Comparison of ENCODE assay signal across 2 cellular contexts in the genomic region with DNA sequence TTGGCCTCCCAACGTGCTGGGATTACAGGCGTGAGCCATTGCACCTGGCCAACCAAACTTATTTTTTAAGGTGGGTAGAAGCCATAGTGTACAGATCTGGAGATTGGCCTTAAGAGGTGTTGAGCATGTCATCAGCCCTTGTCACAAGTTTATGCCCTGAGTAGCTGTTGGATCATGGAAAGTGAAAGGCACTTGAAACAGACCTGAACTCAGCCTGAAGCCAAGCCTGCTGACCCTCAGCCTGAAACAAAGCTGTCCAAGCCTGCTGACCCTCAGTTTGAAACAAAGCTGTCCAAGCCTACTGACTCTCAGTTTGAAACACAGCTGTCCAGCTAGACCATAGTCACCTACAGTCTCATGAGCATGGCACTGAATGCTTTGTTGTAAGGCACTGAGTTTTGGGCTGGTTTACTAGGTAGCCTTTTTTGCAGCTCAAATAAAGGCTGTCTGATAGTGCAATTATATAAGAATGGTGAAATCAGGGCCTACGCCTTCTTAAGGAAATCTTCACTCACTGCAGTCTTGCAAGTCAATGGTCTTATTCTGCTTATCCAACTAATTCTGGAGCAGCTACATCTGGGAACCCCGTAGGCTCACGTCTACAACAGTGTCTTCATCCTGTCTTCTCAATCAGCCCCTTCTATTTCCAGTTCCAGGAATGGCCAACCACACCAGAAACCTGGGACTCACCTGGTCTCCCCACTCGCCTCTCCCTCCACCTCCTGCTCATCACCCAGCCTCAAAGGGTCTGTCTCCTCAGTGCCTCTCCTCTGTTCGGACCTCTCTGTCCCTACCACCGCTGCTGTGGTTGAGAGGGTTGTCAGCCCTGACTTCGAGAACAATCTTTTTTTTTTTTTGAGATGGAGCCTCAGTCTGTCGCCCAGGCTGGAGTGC.
A peak's percentile ranks its signal among the peaks of the same experiment; 100 is the strongest.
TF ChIP-seq lines count a peak whose summit lies in the region.

No MANE protein-coding gene starts in this region.

TF ChIP-seq in HepG2, 621 proteins besides CTCF, POLR2A, EP300 and RAD21:
- TF ChIP-seq HDAC6 (IDR thresholded peaks at IDR 0.05; ENCODE audit: low read depth, low read length) (no peak), SP4 (CRISPR knock-in tag; IDR thresholded peaks at IDR 0.05) (0 out of 2 replicates have a peak, but pooled peaks have one; percentile 28), CCDC6 (CRISPR knock-in tag; IDR thresholded peaks at IDR 0.05) (no peak), NFYC (CRISPR knock-in tag; IDR thresholded peaks at IDR 0.05) (no peak), KLF12 (CRISPR knock-in tag; IDR thresholded peaks at IDR 0.05; ENCODE audit: borderline replicate concordance) (no peak), ZNF777 (CRISPR knock-in tag; IDR thresholded peaks at IDR 0.05) (no peak)

TF ChIP-seq in WTC11, 78 proteins besides CTCF, POLR2A, EP300 and RAD21:
- TF ChIP-seq, protein P1, sequence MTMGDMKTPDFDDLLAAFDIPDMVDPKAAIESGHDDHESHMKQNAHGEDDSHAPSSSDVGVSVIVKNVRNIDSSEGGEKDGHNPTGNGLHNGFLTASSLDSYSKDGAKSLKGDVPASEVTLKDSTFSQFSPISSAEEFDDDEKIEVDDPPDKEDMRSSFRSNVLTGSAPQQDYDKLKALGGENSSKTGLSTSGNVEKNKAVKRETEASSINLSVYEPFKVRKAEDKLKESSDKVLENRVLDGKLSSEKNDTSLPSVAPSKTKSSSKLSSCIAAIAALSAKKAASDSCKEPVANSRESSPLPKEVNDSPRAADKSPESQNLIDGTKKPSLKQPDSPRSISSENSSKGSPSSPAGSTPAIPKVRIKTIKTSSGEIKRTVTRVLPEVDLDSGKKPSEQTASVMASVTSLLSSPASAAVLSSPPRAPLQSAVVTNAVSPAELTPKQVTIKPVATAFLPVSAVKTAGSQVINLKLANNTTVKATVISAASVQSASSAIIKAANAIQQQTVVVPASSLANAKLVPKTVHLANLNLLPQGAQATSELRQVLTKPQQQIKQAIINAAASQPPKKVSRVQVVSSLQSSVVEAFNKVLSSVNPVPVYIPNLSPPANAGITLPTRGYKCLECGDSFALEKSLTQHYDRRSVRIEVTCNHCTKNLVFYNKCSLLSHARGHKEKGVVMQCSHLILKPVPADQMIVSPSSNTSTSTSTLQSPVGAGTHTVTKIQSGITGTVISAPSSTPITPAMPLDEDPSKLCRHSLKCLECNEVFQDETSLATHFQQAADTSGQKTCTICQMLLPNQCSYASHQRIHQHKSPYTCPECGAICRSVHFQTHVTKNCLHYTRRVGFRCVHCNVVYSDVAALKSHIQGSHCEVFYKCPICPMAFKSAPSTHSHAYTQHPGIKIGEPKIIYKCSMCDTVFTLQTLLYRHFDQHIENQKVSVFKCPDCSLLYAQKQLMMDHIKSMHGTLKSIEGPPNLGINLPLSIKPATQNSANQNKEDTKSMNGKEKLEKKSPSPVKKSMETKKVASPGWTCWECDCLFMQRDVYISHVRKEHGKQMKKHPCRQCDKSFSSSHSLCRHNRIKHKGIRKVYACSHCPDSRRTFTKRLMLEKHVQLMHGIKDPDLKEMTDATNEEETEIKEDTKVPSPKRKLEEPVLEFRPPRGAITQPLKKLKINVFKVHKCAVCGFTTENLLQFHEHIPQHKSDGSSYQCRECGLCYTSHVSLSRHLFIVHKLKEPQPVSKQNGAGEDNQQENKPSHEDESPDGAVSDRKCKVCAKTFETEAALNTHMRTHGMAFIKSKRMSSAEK (CRISPR knock-in tag; IDR thresholded peaks at IDR 0.05; ENCODE audit: borderline replicate concordance): no peak
- no peak for TF ChIP-seq GRHL2 (CRISPR knock-in tag; IDR thresholded peaks at IDR 0.05; ENCODE audit: insufficient replicate concordance, severe bottlenecking)
- TF ChIP-seq FOXJ3 (CRISPR knock-in tag; IDR thresholded peaks at IDR 0.05; ENCODE audit: borderline replicate concordance): no peak
